In the genomic region with DNA sequence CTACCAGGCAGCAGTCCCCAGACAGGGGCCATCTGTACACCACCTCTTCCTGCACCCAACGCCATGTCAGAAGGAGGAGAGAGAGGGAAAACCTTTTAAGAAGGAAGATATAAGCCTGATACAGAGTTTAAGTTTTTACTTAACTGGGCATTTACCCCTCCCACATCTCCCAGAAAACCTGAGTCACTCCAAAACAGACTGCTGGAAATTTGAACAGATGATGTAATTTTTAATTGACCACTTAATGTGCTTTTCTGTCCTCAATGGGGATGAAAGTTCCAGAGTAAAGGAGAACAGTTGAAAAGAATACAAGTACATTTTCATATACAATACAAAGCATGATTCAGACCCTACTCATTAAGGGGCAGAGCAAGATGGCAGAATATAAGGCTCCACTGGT, we compare ENCODE assay signal across 18 cellular contexts.
A peak's percentile ranks its signal among the peaks of the same experiment; 100 is the strongest.
DNase-seq lines count a peak whose midpoint lies in the region; ATAC-seq and TF ChIP-seq lines count a peak whose summit lies in the region.
"Had no signal": no experiment of that assay in that cellular context is flagged by ENCODE, and none has a peak within 500 bp of the region (broad histone marks: within the 10 kb centered on the region; RNA-seq: fewer than 3 reads in every experiment).

No MANE protein-coding gene starts in this region.

- no peaks in the 10 kb centered on the region for H3K36me3 ChIP-seq in suprapubic skin
- H3K36me3 ChIP-seq: colonic mucosa, heart right ventricle had no signal

- H3K4me3 ChIP-seq in fibroblast of the aortic adventitia (ENCODE audit: low read depth, low read length) = no peak overlapping the region
- H3K4me3 ChIP-seq in suprapubic skin = no peak overlapping the region
- H3K4me3 ChIP-seq: colonic mucosa, heart right ventricle had no signal

- WGBS in suprapubic skin = 89% methylated on average over 1 of the region's 1 CpG

- no peaks in the 10 kb centered on the region for H3K27me3 ChIP-seq in suprapubic skin
- H3K27me3 ChIP-seq: colonic mucosa, heart right ventricle had no signal

- H3K27ac ChIP-seq in suprapubic skin = peak overlapping the region; percentile 45
- H3K27ac ChIP-seq: colonic mucosa had no signal

- no peak for TF ChIP-seq EP300 in suprapubic skin (IDR thresholded peaks at IDR 0.05)

- ATAC-seq in HG02973 (IDR thresholded peaks at IDR 0.05; ENCODE audit: unreplicated experiment) = no peak
- ATAC-seq in GM19455 (IDR thresholded peaks at IDR 0.05; ENCODE audit: unreplicated experiment) = no peak
- no peak for ATAC-seq in GM21390 (IDR thresholded peaks at IDR 0.05; ENCODE audit: unreplicated experiment)

- peaks cover 5% of the 10 kb centered on the region for H3K9me3 ChIP-seq in suprapubic skin
- H3K9me3 ChIP-seq: colonic mucosa had no signal

- DNase-seq in EL = peak; percentile 30
- DNase-seq in NCI-H774 (lab: John Stamatoyannopoulos, UW) = peak; percentile 23
- peak; percentile 43 for DNase-seq in fibroblast of the aortic adventitia (ENCODE audit: low read depth)
- no peak for DNase-seq in suprapubic skin (ENCODE audit: low spot score in 2 of 2)
- no peak for DNase-seq in KG1 (lab: John Stamatoyannopoulos, UW)
- DNase-seq: activated naive CD8-positive, alpha-beta T cell treated with anti-CD3 and anti-CD28 coated beads, Interleukin-2, amount 10 ng/mL, durations not matched to agents 7 days and 5 days; activated T-cell treated with anti-CD3 and anti-CD28 coated beads, Interleukin-2, amount 50 U/mL, for 1 hour; C1 segment of cervical spinal cord; colonic mucosa; heart right ventricle; islet precursor cell; KBM-7; NCI-H1105; NCI-H2171; stimulated activated CD4-positive, alpha-beta T cell treated with anti-CD3 and anti-CD28 coated beads, Interleukin-2, amount 100 ng/mL, for 48 hours had no signal

- H3K4me1 ChIP-seq in suprapubic skin = peaks cover 19% of the 10 kb centered on the region
- H3K4me1 ChIP-seq: colonic mucosa had no signal

- no peak for TF ChIP-seq CTCF in fibroblast of the aortic adventitia (IDR thresholded peaks at IDR 0.05; ENCODE audit: insufficient read depth, low read length)
- no peak for TF ChIP-seq CTCF in suprapubic skin (IDR thresholded peaks at IDR 0.05)

- no peak for TF ChIP-seq POLR2A in suprapubic skin (IDR thresholded peaks at IDR 0.05)

Comparison
In these comparisons a context has a peak if more than half of its experiments do, and no peak if none do; other contexts are left out.
1. DNase-seq: peak in EL (single experiment), NCI-H774 (single experiment) and fibroblast of the aortic adventitia (single experiment); none in suprapubic skin (0 of 2) and KG1 (single experiment).